1 cellular context compared by ENCODE assay signal in genomic region chr12:66301944-66302826, GRCh38.
A peak's percentile ranks its signal among the peaks of the same experiment; 100 is the strongest.
TF ChIP-seq lines count a peak whose summit lies in the region.

Gene HELB, plus strand, starts transcription at chr12:66302493. Its CDS starts 111 bp downstream, at chr12:66302604.

TF ChIP-seq in K562, 482 proteins besides CTCF, POLR2A, EP300 and RAD21 (continued from another document and continues in another):
- 0 out of 2 replicates have a peak, but pooled peaks have one; percentile 62 for TF ChIP-seq XRCC5 (IDR thresholded peaks at IDR 0.05; ENCODE audit: low read depth, low read length)
- TF ChIP-seq POLR2H (tag; IDR thresholded peaks at IDR 0.05; ENCODE audit: low read depth) = peak; percentile 64
- no peak for TF ChIP-seq ZNF398 (CRISPR knock-in tag; IDR thresholded peaks at IDR 0.05)
- TF ChIP-seq TBP (optimal IDR thresholded peaks at IDR 0.05; ENCODE audit: low read depth, low read length) = peak; percentile 80
- TF ChIP-seq ELF1 (tag; IDR thresholded peaks at IDR 0.05) = peak; percentile 93
- peak; percentile 81; the same call in 1 of the 2 replicates for TF ChIP-seq BCL6 (CRISPR knock-in tag; IDR thresholded peaks at IDR 0.05)
- TF ChIP-seq MBD2 (IDR thresholded peaks at IDR 0.05; ENCODE audit: borderline replicate concordance, low read depth) = peak; percentile 24; the same call in 1 of the 2 replicates
- peak; percentile 67 for TF ChIP-seq EP400 (IDR thresholded peaks at IDR 0.05)
- peak; percentile 85 for TF ChIP-seq RBFOX2 (IDR thresholded peaks at IDR 0.05; ENCODE audit: low read depth, low read length)
- no peak for TF ChIP-seq NR2C2 (CRISPR knock-in tag; IDR thresholded peaks at IDR 0.05)
- peak; percentile 62; the same call in 1 of the 2 replicates for TF ChIP-seq NR2C2 (tag; IDR thresholded peaks at IDR 0.05)
- no peak for TF ChIP-seq STAG1 (CRISPR knock-in tag; IDR thresholded peaks at IDR 0.05; ENCODE audit: borderline replicate concordance)
- no peak for TF ChIP-seq SAFB (IDR thresholded peaks at IDR 0.05; ENCODE audit: borderline replicate concordance, low read depth, low read length)
- no peak for TF ChIP-seq HNRNPH1 (optimal IDR thresholded peaks at IDR 0.05; ENCODE audit: low read depth, low read length)
- peak in 1 of 2 experiments; percentile 38; a peak in 1 of 4 replicates for TF ChIP-seq MLLT1 (IDR thresholded peaks at IDR 0.05)
- TF ChIP-seq ARID1B (IDR thresholded peaks at IDR 0.05) = 0 out of 2 replicates have a peak, but pooled peaks have one; percentile 37
- TF ChIP-seq ZBED1 (IDR thresholded peaks at IDR 0.05) = no peak
- TF ChIP-seq NFE2L1 (tag; IDR thresholded peaks at IDR 0.05; ENCODE audit: borderline replicate concordance, low read depth) = no peak
- TF ChIP-seq CGGBP1 (CRISPR knock-in tag; IDR thresholded peaks at IDR 0.05) = no peak
- no peak for TF ChIP-seq SMARCB1 (IDR thresholded peaks at IDR 0.05; ENCODE audit: insufficient read length, low read depth)
- no peak for TF ChIP-seq ILF3 (IDR thresholded peaks at IDR 0.05; ENCODE audit: borderline replicate concordance)
- peak; percentile 41 to 64; a peak in 2 of 4 replicates for TF ChIP-seq FOXK2 (conservative IDR thresholded peaks at IDR 0.05 in 1 of 2, IDR thresholded peaks at IDR 0.05 in 1 of 2; ENCODE audit: low read depth in 2 of 2)
- TF ChIP-seq THAP12 (CRISPR knock-in tag; IDR thresholded peaks at IDR 0.05) = peak; percentile 71; the same call in 1 of the 2 replicates
- TF ChIP-seq YY1 (IDR thresholded peaks at IDR 0.05; ENCODE audit: borderline replicate concordance in 1 of 3, control insufficient read depth in 1 of 3, extremely low read depth in 1 of 3, insufficient read depth in 3 of 3, insufficient read length in 1 of 3, insufficient replicate concordance in 2 of 3, low read depth in 1 of 3, low read length in 2 of 3) = peak in 1 of 3 experiments; percentile 60
- TF ChIP-seq MAZ (CRISPR knock-in tag; conservative IDR thresholded peaks at IDR 0.05 in 1 of 2, IDR thresholded peaks at IDR 0.05 in 1 of 2) = peak in 1 of 2 experiments; percentile 56; a peak in 3 of 4 replicates
- 0 out of 2 replicates have a peak, but pooled peaks have one; percentile 68 for TF ChIP-seq RREB1 (CRISPR knock-in tag; IDR thresholded peaks at IDR 0.05)
- no peak for TF ChIP-seq DDX20 (tag; IDR thresholded peaks at IDR 0.05; ENCODE audit: low read depth)
- no peak for TF ChIP-seq GATAD2B (IDR thresholded peaks at IDR 0.05; ENCODE audit: borderline replicate concordance)
- peak; percentile 80 for TF ChIP-seq GABPA (tag; conservative IDR thresholded peaks at IDR 0.05; ENCODE audit: low read depth)
- TF ChIP-seq SMAD4 (CRISPR knock-in tag; conservative IDR thresholded peaks at IDR 0.05) = peak; percentile 25; the same call in 1 of the 2 replicates
- no peak for TF ChIP-seq HINFP (tag; conservative IDR thresholded peaks at IDR 0.05; ENCODE audit: low read depth)
- no peak for TF ChIP-seq MYNN (IDR thresholded peaks at IDR 0.05)
- no peak for TF ChIP-seq MYNN (CRISPR knock-in tag; IDR thresholded peaks at IDR 0.05)
- TF ChIP-seq ZNF445 (CRISPR knock-in tag; IDR thresholded peaks at IDR 0.05; ENCODE audit: low read depth) = no peak
- peak; percentile 50; the same call in 1 of the 2 replicates for TF ChIP-seq NKRF (IDR thresholded peaks at IDR 0.05; ENCODE audit: borderline replicate concordance)
- peak; percentile 75; the same call in 1 of the 2 replicates for TF ChIP-seq POLR2AphosphoS5 (IDR thresholded peaks at IDR 0.05; ENCODE audit: control insufficient read depth, insufficient read depth, low read depth, low read length)
- TF ChIP-seq SUPT5H (IDR thresholded peaks at IDR 0.05) = peak; percentile 85
- no peak for TF ChIP-seq DIDO1 (tag; IDR thresholded peaks at IDR 0.05; ENCODE audit: low read depth)
- peak; percentile 55; the same call in 1 of the 2 replicates for TF ChIP-seq HDAC2 (IDR thresholded peaks at IDR 0.05)
